Comparison of ENCODE assay signal across 10 cellular contexts in the genomic region with DNA sequence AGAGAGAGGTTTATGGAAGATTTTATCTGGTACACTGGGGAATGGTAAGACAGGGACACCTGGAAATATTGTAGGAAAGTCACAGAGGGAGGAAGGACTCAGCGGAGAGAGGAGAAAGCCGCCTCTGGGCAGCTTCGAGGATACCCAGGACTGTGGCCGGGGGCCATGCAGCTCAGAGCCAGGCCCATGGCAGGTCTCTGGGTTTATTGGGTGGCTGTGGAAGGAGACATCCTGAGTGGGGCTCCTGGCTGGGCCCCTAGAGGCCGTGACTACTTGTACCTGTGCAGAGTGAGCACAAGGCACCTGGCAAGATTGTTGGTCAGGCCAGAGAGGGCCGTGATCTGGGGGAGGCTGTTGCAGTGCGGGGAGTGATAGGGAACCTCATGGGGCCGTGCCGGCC. TPM values are rescaled to one million over a fixed set of nuclear protein-coding genes. Genes with fewer than 3 reads are reported as not detected.
DNase-seq lines count a peak whose midpoint lies in the region; ATAC-seq, FAIRE-seq and TF ChIP-seq lines count a peak whose summit lies in the region.
"Had no signal": no experiment of that assay in that cellular context is flagged by ENCODE, and none has a peak within 500 bp of the region (broad histone marks: within the 10 kb centered on the region; RNA-seq: fewer than 3 reads in every experiment).

No MANE protein-coding gene starts in this region.

- DNase-seq in activated T-cell treated with anti-CD3 and anti-CD28 coated beads, Interleukin-2, amount 50 U/mL, for 24 hours = no peak
- DNase-seq in activated T-cell treated with anti-CD3 and anti-CD28 coated beads for 4 hours (no peak), keratinocyte (ENCODE audit: low read depth, low spot score) (no peak)
- DNase-seq in activated naive CD8-positive, alpha-beta T cell treated with anti-CD3 and anti-CD28 coated beads, Interleukin-2, amount 10 ng/mL, durations not matched to agents 7 days and 5 days = no peak
- DNase-seq: activated CD8-positive, alpha-beta memory T cell treated with anti-CD3 and anti-CD28 coated beads, Interleukin-2, amount 50 U/mL, for 4 hours; foreskin keratinocyte had no signal

- peaks cover 68% of the 10 kb centered on the region for H3K36me3 Mint-ChIP-seq in activated T-cell treated with anti-CD3 and anti-CD28 coated beads, Interleukin-2, amount 50 U/mL, for 24 hours (ENCODE audit: low read depth)
- H3K36me3 Mint-ChIP-seq in activated naive CD8-positive, alpha-beta T cell treated with anti-CD3 and anti-CD28 coated beads, Interleukin-2, amount 10 ng/mL, durations not matched to agents 7 days and 5 days = peaks cover 17% of the 10 kb centered on the region

- peak overlapping the region; percentile 35 for H3K9ac ChIP-seq in keratinocyte (ENCODE audit: control insufficient read depth, extremely low read depth, insufficient read depth, low read length)
- peak overlapping the region in 4 of 5 donors; percentile 46 to 97 (median 70) for H3K9ac ChIP-seq in subcutaneous abdominal adipose tissue (ENCODE audit: low read length in 5 of 5)

- peaks cover 70% of the 10 kb centered on the region for H3K4me1 Mint-ChIP-seq in activated T-cell treated with anti-CD3 and anti-CD28 coated beads, Interleukin-2, amount 50 U/mL, for 24 hours (ENCODE audit: low read depth)
- peaks cover 39% of the 10 kb centered on the region for H3K4me1 Mint-ChIP-seq in activated naive CD8-positive, alpha-beta T cell treated with anti-CD3 and anti-CD28 coated beads, Interleukin-2, amount 10 ng/mL, durations not matched to agents 7 days and 5 days

- POLR2A ChIA-PET in activated naive CD8-positive, alpha-beta T cell treated with anti-CD3 and anti-CD28 coated beads, Interleukin-2, amount 10 ng/mL, durations not matched to agents 7 days and 5 days (lab: Charles Lee) = interaction anchor here (1.4 kb wide), 2 partner anchors 27 to 136 kb away, joined by 4 read pairs; partner anchors contain the start of gene FAM174C

- H3K9me3 ChIP-seq in keratinocyte (ENCODE audit: control insufficient read depth, low read depth, low read length) = no peaks in the 10 kb centered on the region
- H3K9me3 ChIP-seq in subcutaneous abdominal adipose tissue (ENCODE audit: control insufficient read depth in 5 of 5, low read length in 5 of 5) = no peaks in the 10 kb centered on the region

- peaks cover 76% of the 10 kb centered on the region for H3K79me2 ChIP-seq in keratinocyte (ENCODE audit: control insufficient read depth, insufficient read depth, low read length)

- H3K27ac Mint-ChIP-seq in activated T-cell treated with anti-CD3 and anti-CD28 coated beads, Interleukin-2, amount 50 U/mL, for 24 hours = peak overlapping the region; percentile 97
- peak overlapping the region; percentile 74 for H3K27ac Mint-ChIP-seq in activated naive CD8-positive, alpha-beta T cell treated with anti-CD3 and anti-CD28 coated beads, Interleukin-2, amount 10 ng/mL, durations not matched to agents 7 days and 5 days

- no peak for TF ChIP-seq CTCF in keratinocyte (optimal IDR thresholded peaks at IDR 0.05 in 1 of 3, IDR thresholded peaks at IDR 0.05 in 1 of 3, conservative IDR thresholded peaks at IDR 0.05 in 1 of 3; ENCODE audit: extremely low read depth in 1 of 3, insufficient read depth in 2 of 3, low read length in 3 of 3)

- H3K9me3 Mint-ChIP-seq in activated T-cell treated with anti-CD3 and anti-CD28 coated beads, Interleukin-2, amount 50 U/mL, for 24 hours = no peaks in the 10 kb centered on the region
- H3K9me3 Mint-ChIP-seq in activated naive CD8-positive, alpha-beta T cell treated with anti-CD3 and anti-CD28 coated beads, Interleukin-2, amount 10 ng/mL, durations not matched to agents 7 days and 5 days = no peaks in the 10 kb centered on the region

- no peak overlapping the region for H3K27ac ChIP-seq in keratinocyte (ENCODE audit: control insufficient read depth, insufficient read depth, low read length)
- peak overlapping the region; percentile 77 for H3K27ac ChIP-seq in subcutaneous abdominal adipose tissue (ENCODE audit: low read depth, low read length)
- H3K27ac ChIP-seq: foreskin keratinocyte had no signal

- no peak for ATAC-seq in activated naive CD8-positive, alpha-beta T cell treated with anti-CD3 and anti-CD28 coated beads, Interleukin-2, amount 10 ng/mL, durations not matched to agents 7 days and 5 days (ENCODE audit: low read depth)
- ATAC-seq in HG03135 (IDR thresholded peaks at IDR 0.05; ENCODE audit: unreplicated experiment) (no peak), GM21381 (IDR thresholded peaks at IDR 0.05; ENCODE audit: unreplicated experiment) (no peak), GM19324 (IDR thresholded peaks at IDR 0.05; ENCODE audit: low FRiP score, unreplicated experiment) (no peak)
- ATAC-seq: foreskin keratinocyte had no signal

- no peak overlapping the region for H2AFZ ChIP-seq in keratinocyte (ENCODE audit: control insufficient read depth, low read length)

- H3K4me1 ChIP-seq in keratinocyte (ENCODE audit: control insufficient read depth, extremely low read depth, insufficient read depth, low read length) (peaks cover 48% of the 10 kb centered on the region), subcutaneous abdominal adipose tissue (ENCODE audit: control insufficient read depth in 5 of 5, insufficient read depth in 5 of 5, low read length in 5 of 5) (peaks cover 19 to 79% (median 68%) of the 10 kb centered on the region in 5 donors)

- H3K27me3 ChIP-seq in keratinocyte (ENCODE audit: control insufficient read depth, extremely low read depth, insufficient read depth, low read length) (no peaks in the 10 kb centered on the region), subcutaneous abdominal adipose tissue (ENCODE audit: control insufficient read depth in 5 of 5, insufficient read depth in 4 of 5, low read length in 5 of 5) (no peaks in the 10 kb centered on the region)
- H3K27me3 ChIP-seq: foreskin keratinocyte had no signal

- peaks cover 2% of the 10 kb centered on the region for H3K9me1 ChIP-seq in keratinocyte (ENCODE audit: control insufficient read depth, extremely low read depth, insufficient read depth, low read length)

- H4K20me1 ChIP-seq in keratinocyte (ENCODE audit: control insufficient read depth, extremely low read depth, insufficient read depth, low read length) = peaks cover 59% of the 10 kb centered on the region

- dilution Hi-C loops in keratinocyte (cut with MboI; ENCODE audit: extremely low pct_ligation_motif_present, low sequenced_read_pairs) = no loop called here

- H3K4me2 ChIP-seq in keratinocyte (ENCODE audit: control insufficient read depth, extremely low read depth, insufficient read depth, low read depth, low read length) = no peak overlapping the region

- peak overlapping the region; percentile 96 for H3K4me3 Mint-ChIP-seq in activated T-cell treated with anti-CD3 and anti-CD28 coated beads, Interleukin-2, amount 50 U/mL, for 24 hours
- H3K4me3 Mint-ChIP-seq in activated naive CD8-positive, alpha-beta T cell treated with anti-CD3 and anti-CD28 coated beads, Interleukin-2, amount 10 ng/mL, durations not matched to agents 7 days and 5 days = peak overlapping the region; percentile 94

- H3K4me3 ChIP-seq in keratinocyte (ENCODE audit: control insufficient read depth in 2 of 3, extremely low read depth in 1 of 3, insufficient read depth in 2 of 3, low read depth in 1 of 3, low read length in 3 of 3) (no peak overlapping the region), subcutaneous abdominal adipose tissue (ENCODE audit: low read depth in 1 of 5, low read length in 5 of 5) (peak overlapping the region in 1 of 5 donors; percentile 3)

- H3K36me3 ChIP-seq in keratinocyte (ENCODE audit: control insufficient read depth in 2 of 2, extremely low read depth in 1 of 2, insufficient read depth in 2 of 2, low read length in 2 of 2) (peaks cover 5 to 20% of the 10 kb centered on the region in 2 experiments), subcutaneous abdominal adipose tissue (ENCODE audit: control insufficient read depth in 5 of 5, insufficient read depth in 5 of 5, low read length in 5 of 5) (peaks cover 0 to 16% (median 6%) of the 10 kb centered on the region in 5 donors)

- FAIRE-seq in keratinocyte (lab: Jason Lieb, UNC) = no peak

- H3K27me3 Mint-ChIP-seq in activated T-cell treated with anti-CD3 and anti-CD28 coated beads, Interleukin-2, amount 50 U/mL, for 24 hours = no peaks in the 10 kb centered on the region
- H3K27me3 Mint-ChIP-seq in activated naive CD8-positive, alpha-beta T cell treated with anti-CD3 and anti-CD28 coated beads, Interleukin-2, amount 10 ng/mL, durations not matched to agents 7 days and 5 days = no peaks in the 10 kb centered on the region

RNA-seq across cellular contexts. Expression of gene DAZAP1, which starts 3.4 kb away (rescaled TPM):
- 100 to 1,000 TPM; 214 to 217 TPM for total RNA-seq in activated naive CD8-positive, alpha-beta T cell treated with anti-CD3 and anti-CD28 coated beads, Interleukin-2, amount 10 ng/mL, durations not matched to agents 7 days and 5 days
- polyA plus RNA-seq in keratinocyte = 56.4 to 99.2 TPM (median 71.6 TPM) in 3 replicates
- polyA plus RNA-seq in keratinocyte (2011; ENCODE audit: low read depth) = 75.7 TPM
- 33.6 and 50.2 TPM in 2 replicates for polyA plus RNA-seq in keratinocyte (2011; cell fraction: cytosol; rRNA removed)
- 72.0 and 80.3 TPM in 2 replicates for polyA plus RNA-seq in keratinocyte (2011; cell fraction: nucleus; rRNA removed)
- polyA plus RNA-seq in keratinocyte (2012; ENCODE audit: low replicate concordance) = 35.2 and 91.1 TPM in 2 replicates
- polyA minus RNA-seq in keratinocyte = 24.9 to 70.2 TPM (median 27.3 TPM) in 3 replicates
- 40.5 TPM for polyA minus RNA-seq in keratinocyte (2011; cell fraction: cytosol; rRNA and poly(A)+ RNA removed)
- polyA minus RNA-seq in keratinocyte (2011; cell fraction: nucleus; rRNA and poly(A)+ RNA removed) = 20.7 and 38.5 TPM in 2 replicates

RNA-seq across cellular contexts. Expression of gene GAMT, which starts 9.4 kb away (rescaled TPM):
- total RNA-seq in activated naive CD8-positive, alpha-beta T cell treated with anti-CD3 and anti-CD28 coated beads, Interleukin-2, amount 10 ng/mL, durations not matched to agents 7 days and 5 days = 10 to 100 TPM; 17.9 to 18.9 TPM
- 5.7 to 15.6 TPM (median 7.6 TPM) in 3 replicates for polyA plus RNA-seq in keratinocyte
- polyA plus RNA-seq in keratinocyte (2011; ENCODE audit: low read depth) = 2.3 TPM
- polyA plus RNA-seq in keratinocyte (2011; cell fraction: cytosol; rRNA removed) = 5.4 and 11.0 TPM in 2 replicates
- 2.8 and 4.4 TPM in 2 replicates for polyA plus RNA-seq in keratinocyte (2011; cell fraction: nucleus; rRNA removed)
- 7.6 and 8.1 TPM in 2 replicates for polyA plus RNA-seq in keratinocyte (2012; ENCODE audit: low replicate concordance)
- polyA minus RNA-seq in keratinocyte = 3.4 to 8.3 TPM (median 7.1 TPM) in 3 replicates
- polyA minus RNA-seq in keratinocyte (2011; cell fraction: cytosol; rRNA and poly(A)+ RNA removed) = 12.1 TPM
- polyA minus RNA-seq in keratinocyte (2011; cell fraction: nucleus; rRNA and poly(A)+ RNA removed) = 1.3 and 1.5 TPM in 2 replicates

RNA-seq across cellular contexts. Expression of gene NDUFS7, which starts 27.1 kb away (rescaled TPM):
- 100 to 1,000 TPM; 103 to 106 TPM for total RNA-seq in activated naive CD8-positive, alpha-beta T cell treated with anti-CD3 and anti-CD28 coated beads, Interleukin-2, amount 10 ng/mL, durations not matched to agents 7 days and 5 days
- 23.2 to 52.1 TPM (median 41.3 TPM) in 3 replicates for polyA plus RNA-seq in keratinocyte
- polyA plus RNA-seq in keratinocyte (2011; ENCODE audit: low read depth) = 11.3 TPM
- 24.0 and 90.4 TPM in 2 replicates for polyA plus RNA-seq in keratinocyte (2011; cell fraction: cytosol; rRNA removed)
- 28.1 and 45.9 TPM in 2 replicates for polyA plus RNA-seq in keratinocyte (2011; cell fraction: nucleus; rRNA removed)
- 53.3 and 67.2 TPM in 2 replicates for polyA plus RNA-seq in keratinocyte (2012; ENCODE audit: low replicate concordance)
- 23.6 to 24.5 TPM (median 24.1 TPM) in 3 replicates for polyA minus RNA-seq in keratinocyte
- 179 TPM for polyA minus RNA-seq in keratinocyte (2011; cell fraction: cytosol; rRNA and poly(A)+ RNA removed)
- 21.3 and 24.1 TPM in 2 replicates for polyA minus RNA-seq in keratinocyte (2011; cell fraction: nucleus; rRNA and poly(A)+ RNA removed)

RNA-seq across cellular contexts. Expression of gene RPS15, which starts 27.4 kb away (rescaled TPM):
- 1,000 to 10,000 TPM; 1,438 to 1,457 TPM for total RNA-seq in activated naive CD8-positive, alpha-beta T cell treated with anti-CD3 and anti-CD28 coated beads, Interleukin-2, amount 10 ng/mL, durations not matched to agents 7 days and 5 days
- polyA plus RNA-seq in keratinocyte = 795 to 1,391 TPM (median 803 TPM) in 3 replicates
- 362 TPM for polyA plus RNA-seq in keratinocyte (2011; ENCODE audit: low read depth)
- 749 and 1,693 TPM in 2 replicates for polyA plus RNA-seq in keratinocyte (2011; cell fraction: cytosol; rRNA removed)
- polyA plus RNA-seq in keratinocyte (2011; cell fraction: nucleus; rRNA removed) = 422 and 446 TPM in 2 replicates
- polyA plus RNA-seq in keratinocyte (2012; ENCODE audit: low replicate concordance) = 1,800 and 1,869 TPM in 2 replicates
- polyA minus RNA-seq in keratinocyte = 373 to 635 TPM (median 449 TPM) in 3 replicates
- polyA minus RNA-seq in keratinocyte (2011; cell fraction: cytosol; rRNA and poly(A)+ RNA removed) = 1,642 TPM
- polyA minus RNA-seq in keratinocyte (2011; cell fraction: nucleus; rRNA and poly(A)+ RNA removed) = 171 and 204 TPM in 2 replicates

RNA-seq across cellular contexts. Expression of gene APC2, which starts 39.1 kb away (rescaled TPM):
- total RNA-seq in activated naive CD8-positive, alpha-beta T cell treated with anti-CD3 and anti-CD28 coated beads, Interleukin-2, amount 10 ng/mL, durations not matched to agents 7 days and 5 days = under 1 TPM; 0.06 to 0.11 TPM
- 0.01 to 0.05 TPM (median 0.01 TPM) in 3 replicates for polyA plus RNA-seq in keratinocyte
- polyA plus RNA-seq in keratinocyte (2011; ENCODE audit: low read depth) = not detected
- polyA plus RNA-seq in keratinocyte (2011; cell fraction: cytosol; rRNA removed) = 0.01 and 0.03 TPM in 2 replicates
- 0.08 and 0.11 TPM in 2 replicates for polyA plus RNA-seq in keratinocyte (2011; cell fraction: nucleus; rRNA removed)
- 0.16 and 0.20 TPM in 2 replicates for polyA plus RNA-seq in keratinocyte (2012; ENCODE audit: low replicate concordance)
- 0.03 to 0.13 TPM in 2 of 3 replicates, not detected in the other for polyA minus RNA-seq in keratinocyte
- not detected for polyA minus RNA-seq in keratinocyte (2011; cell fraction: cytosol; rRNA and poly(A)+ RNA removed)
- polyA minus RNA-seq in keratinocyte (2011; cell fraction: nucleus; rRNA and poly(A)+ RNA removed) = 0.21 and 0.54 TPM in 2 replicates
